11 cellular contexts compared by ENCODE assay signal in the genomic region with DNA sequence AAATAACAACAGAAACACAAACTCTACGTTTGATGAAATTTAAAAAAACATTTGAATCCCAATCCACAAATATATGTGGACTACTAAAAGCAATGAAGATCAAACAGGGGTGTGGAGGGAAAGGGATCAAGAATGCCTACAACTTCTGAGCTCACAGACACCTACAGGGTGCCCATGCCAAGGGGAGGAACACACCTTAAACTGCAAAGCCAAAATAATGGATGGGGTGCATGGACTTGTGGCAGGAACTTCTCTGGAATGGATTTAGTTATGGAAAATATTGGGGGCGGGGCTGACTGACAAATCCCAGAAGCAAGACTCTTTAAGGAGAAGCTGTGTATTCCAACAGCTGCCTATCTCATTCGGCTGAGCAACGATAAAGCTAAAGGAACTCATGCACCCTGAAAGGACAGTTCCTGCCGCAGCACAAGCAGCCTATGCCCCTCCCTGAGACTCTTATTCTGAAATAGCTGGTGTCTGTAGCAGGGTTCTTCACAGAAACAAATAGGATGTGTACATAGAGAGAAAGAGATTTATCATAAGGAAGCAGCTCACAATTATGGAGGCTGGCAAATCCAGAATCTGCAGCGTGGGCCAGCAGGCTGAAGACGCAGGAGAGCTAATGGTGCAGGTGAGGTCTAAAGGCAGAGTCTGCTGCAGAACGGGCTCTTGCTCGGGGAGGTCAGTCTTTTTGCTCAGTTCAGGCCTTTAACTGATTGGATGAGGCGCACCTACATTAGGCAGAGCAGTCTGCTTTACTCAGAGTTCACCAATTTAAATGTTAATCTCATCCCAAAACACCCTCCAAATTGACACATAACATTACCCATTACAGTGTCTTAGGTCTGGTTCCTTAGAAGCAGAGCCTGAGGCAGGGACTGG. TPM values are rescaled to one million over a fixed set of nuclear protein-coding genes. Genes with fewer than 3 reads are reported as not detected.
DNase-seq lines count a peak whose midpoint lies in the region; ATAC-seq and TF ChIP-seq lines count a peak whose summit lies in the region.
"Had no signal": no experiment of that assay in that cellular context is flagged by ENCODE, and none has a peak within 500 bp of the region (broad histone marks: within the 10 kb centered on the region; RNA-seq: fewer than 3 reads in every experiment).

No MANE protein-coding gene starts in this region.

- CTCF ChIA-PET in activated naive CD4-positive, alpha-beta T cell treated with anti-CD3 and anti-CD28 coated beads, Interleukin-2, amount 10 ng/mL, durations not matched to agents 7 days and 5 days (lab: Charles Lee), result interaction anchor here (1.0 to 1.6 kb wide), 4 partner anchors 8 to 357 kb away, joined by 3 to 4 read pairs (median 3); no protein-coding TSS in a partner anchor

- TF ChIP-seq CTCF in stomach (IDR thresholded peaks at IDR 0.05), result no peak
- TF ChIP-seq CTCF in tibial nerve (IDR thresholded peaks at IDR 0.05), result no peak

- H3K4me1 ChIP-seq in stomach (peaks cover 0 to 9% (median 4%) of the 10 kb centered on the region in 4 donors), tibial nerve (no peaks in the 10 kb centered on the region)

- H3K9me3 ChIP-seq in stomach, result no peaks in the 10 kb centered on the region
- H3K9me3 ChIP-seq in tibial nerve, result peaks cover 0 to 3% (median 0%) of the 10 kb centered on the region in 4 donors

- TF ChIP-seq EP300 in stomach (IDR thresholded peaks at IDR 0.05) (no peak), tibial nerve (IDR thresholded peaks at IDR 0.05) (no peak)

- H3K4me3 Mint-ChIP-seq in activated naive CD4-positive, alpha-beta T cell treated with anti-CD3 and anti-CD28 coated beads, Interleukin-2, amount 10 ng/mL, durations not matched to agents 7 days and 5 days, result peak overlapping the region; percentile 11
- H3K4me3 Mint-ChIP-seq: stimulated activated naive B cell treated with anti-CD40 and anti-IgM and Interleukin-4, amounts not matched to agents 10 μg/mL and 1 μg/mL and 100 μg/mL, for 72 hours had no signal

- DNase-seq in activated naive CD4-positive, alpha-beta T cell treated with anti-CD3 and anti-CD28 coated beads, Interleukin-2, amount 10 ng/mL, durations not matched to agents 7 days and 5 days, result peak; percentile 30
- DNase-seq in activated naive CD4-positive, alpha-beta T cell treated with Interleukin-2 at 50 U/mL for 16 hours, result no peak
- DNase-seq in NCI-H526 treated with DMSO at 0.1 percent for 48 hours (lab: John Stamatoyannopoulos, UW) (peak; percentile 53), erythroblast (lab: John Stamatoyannopoulos, UW) (peak; percentile 24 to 39), stomach (peak; percentile 21), AML-193 (lab: John Stamatoyannopoulos, UW) (no peak), tibial nerve (ENCODE audit: low spot score in 2 of 2) (no peak)
- DNase-seq: activated gamma-delta T cell; stimulated activated naive B cell treated with anti-CD40 and anti-IgM and Interleukin-4, amounts not matched to agents 10 μg/mL and 1 μg/mL and 100 μg/mL, for 72 hours had no signal

- no peak for ATAC-seq in HG03139 (IDR thresholded peaks at IDR 0.05; ENCODE audit: unreplicated experiment)
- ATAC-seq: stimulated activated naive B cell treated with anti-CD40 and anti-IgM and Interleukin-4, amounts not matched to agents 10 μg/mL and 1 μg/mL and 100 μg/mL, for 72 hours had no signal

- H3K27me3 ChIP-seq in stomach (no peaks in the 10 kb centered on the region), tibial nerve (no peaks in the 10 kb centered on the region)

- H3K27ac ChIP-seq in stomach, result peak overlapping the region in 1 of 5 donors; percentile 33
- H3K27ac ChIP-seq in tibial nerve, result no peak overlapping the region
- H3K27ac ChIP-seq: KMS-11 had no signal

- peaks cover 24% of the 10 kb centered on the region for H3K27me3 Mint-ChIP-seq in activated naive CD4-positive, alpha-beta T cell treated with anti-CD3 and anti-CD28 coated beads, Interleukin-2, amount 10 ng/mL, durations not matched to agents 7 days and 5 days
- H3K27me3 Mint-ChIP-seq: stimulated activated naive B cell treated with anti-CD40 and anti-IgM and Interleukin-4, amounts not matched to agents 10 μg/mL and 1 μg/mL and 100 μg/mL, for 72 hours had no signal

- intact Hi-C loops in stomach (cut with DNase I; ENCODE audit: low total_unique reads), result no loop called here

- no peaks in the 10 kb centered on the region for H3K9me3 Mint-ChIP-seq in activated naive CD4-positive, alpha-beta T cell treated with anti-CD3 and anti-CD28 coated beads, Interleukin-2, amount 10 ng/mL, durations not matched to agents 7 days and 5 days

- 13 to 31% (median 22%) methylated on average over 10 of the region's 10 CpGs for WGBS in stomach, 5 donors
- WGBS in tibial nerve, 2 donors, result 12 to 36% methylated on average over 10 of the region's 10 CpGs

- peaks cover 11% of the 10 kb centered on the region for H3K4me1 Mint-ChIP-seq in activated naive CD4-positive, alpha-beta T cell treated with anti-CD3 and anti-CD28 coated beads, Interleukin-2, amount 10 ng/mL, durations not matched to agents 7 days and 5 days
- H3K4me1 Mint-ChIP-seq: stimulated activated naive B cell treated with anti-CD40 and anti-IgM and Interleukin-4, amounts not matched to agents 10 μg/mL and 1 μg/mL and 100 μg/mL, for 72 hours had no signal

- H3K4me3 ChIP-seq in stomach (no peak overlapping the region), tibial nerve (no peak overlapping the region)

- H3K36me3 ChIP-seq in stomach, result no peaks in the 10 kb centered on the region
- H3K36me3 ChIP-seq in tibial nerve, result no peaks in the 10 kb centered on the region

- no peaks in the 10 kb centered on the region for H3K36me3 Mint-ChIP-seq in activated naive CD4-positive, alpha-beta T cell treated with anti-CD3 and anti-CD28 coated beads, Interleukin-2, amount 10 ng/mL, durations not matched to agents 7 days and 5 days
- H3K36me3 Mint-ChIP-seq: stimulated activated naive B cell treated with anti-CD40 and anti-IgM and Interleukin-4, amounts not matched to agents 10 μg/mL and 1 μg/mL and 100 μg/mL, for 72 hours had no signal

- TF ChIP-seq POLR2A in erythroblast (IDR thresholded peaks at IDR 0.05; ENCODE audit: low read length) (no peak), stomach (IDR thresholded peaks at IDR 0.05) (no peak), tibial nerve (IDR thresholded peaks at IDR 0.05) (no peak)

- H3K27ac Mint-ChIP-seq in activated naive CD4-positive, alpha-beta T cell treated with anti-CD3 and anti-CD28 coated beads, Interleukin-2, amount 10 ng/mL, durations not matched to agents 7 days and 5 days, result no peak overlapping the region
- H3K27ac Mint-ChIP-seq: stimulated activated naive B cell treated with anti-CD40 and anti-IgM and Interleukin-4, amounts not matched to agents 10 μg/mL and 1 μg/mL and 100 μg/mL, for 72 hours had no signal

RNA-seq across cellular contexts. Expression of a gene that starts 24.5 kb away (rescaled TPM):
- total RNA-seq in stomach (1 to 10 TPM in 2 of 5 donors, not detected in 3; 1.2 to 2.9 TPM), tibial nerve (not detected)
- polyA plus RNA-seq in stomach, result 1 to 10 TPM in 1 of 3 donors, under 1 TPM in 1, not detected in 1; 0.18 to 3.2 TPM

RNA-seq across cellular contexts. Expression of a gene that starts 37.5 kb away (rescaled TPM):
- 10 to 100 TPM in 4 of 5 donors, 1 to 10 TPM in 1; 3.5 to 41.4 (median 12.9) TPM for total RNA-seq in stomach
- polyA plus RNA-seq in stomach, result 1 to 10 TPM; 1.9 to 4.7 (median 3.8) TPM
- total RNA-seq in tibial nerve, result not detected

Comparison
In these comparisons a context has a peak if more than half of its experiments do, and no peak if none do; other contexts are left out.
1. DNase-seq: peak in activated naive CD4-positive, alpha-beta T cell treated with anti-CD3 and anti-CD28 coated beads, Interleukin-2, amount 10 ng/mL, durations not matched to agents 7 days and 5 days (single experiment), NCI-H526 treated with DMSO at 0.1 percent for 48 hours (single experiment), erythroblast (2 of 2) and stomach (single experiment); none in activated naive CD4-positive, alpha-beta T cell treated with Interleukin-2 at 50 U/mL for 16 hours (single experiment), AML-193 (0 of 2) and tibial nerve (0 of 2).
2. RNA of a gene that starts 37.5 kb away (total RNA-seq): 3.5 to 41.4 TPM in stomach; not detected in tibial nerve; every median in the first group is over 4 times any median in the second.